8 cellular contexts compared by ENCODE assay signal in the genomic region with DNA sequence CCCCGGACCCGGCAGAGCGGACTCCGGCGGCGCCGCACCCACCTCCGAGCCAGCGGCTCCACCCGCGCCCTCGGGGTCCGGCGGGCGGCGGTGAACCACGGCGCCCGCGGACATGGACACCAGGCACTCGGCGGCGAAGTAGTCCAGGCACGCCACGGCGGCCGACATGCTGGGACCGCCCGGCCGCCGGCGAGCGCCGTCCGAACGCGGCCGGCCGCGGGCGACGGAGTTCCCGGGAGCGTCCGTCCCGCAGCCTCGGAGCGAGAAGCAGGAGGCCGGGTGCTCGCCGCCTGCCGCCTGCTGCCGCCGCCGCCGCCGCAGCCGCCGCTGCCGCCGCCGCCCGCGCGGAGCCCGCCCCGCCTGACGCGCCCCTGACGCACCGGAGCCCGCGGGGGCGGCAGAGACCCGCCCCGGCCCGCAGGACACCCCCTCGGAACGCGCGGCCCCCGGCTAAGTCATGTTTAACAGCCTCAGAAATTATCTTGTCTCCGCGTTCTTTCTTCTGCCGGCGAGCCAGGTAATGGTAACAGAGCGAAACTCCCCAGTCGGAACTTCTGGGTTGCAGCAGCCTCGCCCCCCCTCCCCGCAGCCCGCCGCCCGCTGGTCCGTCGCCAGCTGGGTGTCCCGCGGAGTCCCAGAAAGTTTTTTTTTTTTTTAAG. TPM values are rescaled to one million over a fixed set of nuclear protein-coding genes. Genes with fewer than 3 reads are reported as not detected.
DNase-seq lines count a peak whose midpoint lies in the region; TF ChIP-seq lines count a peak whose summit lies in the region.

A gene (minus strand): TSS at position 342 of the 659 bp plus-strand sequence. CDS start 174 bp downstream, at position 168.

- H3K9me3 Mint-ChIP-seq in dendritic cell treated with granulocyte-macrophage colony-stimulating factor and Interleukin-4, amounts not matched to agents 40 ng/mL and 50 ng/mL, for 4 days: peaks cover 16% of the 10 kb centered on the region
- peaks cover 27% of the 10 kb centered on the region for H3K9me3 Mint-ChIP-seq in mesothelial cell of epicardium

- intact Hi-C loops in dendritic cell treated with granulocyte-macrophage colony-stimulating factor and Interleukin-4, amounts not matched to agents 40 ng/mL and 50 ng/mL, for 4 days (cut with micrococcal nuclease): no loop called here

- peaks cover 0 to 16% (median 11%) of the 10 kb centered on the region in 11 experiments; a peak in 16 of 22 replicates for H3K9me3 ChIP-seq in BLaER1 treated with 17β-estradiol and CSF1 and Interleukin-3, amounts not matched to agents 10 nM and 100 nM (replicated peaks in 1 of 11)
- H3K9me3 ChIP-seq in HAP-1 (no peaks in the 10 kb centered on the region), stomach smooth muscle (ENCODE audit: control insufficient read depth in 2 of 2, low read length in 2 of 2) (peaks cover 35 to 36% of the 10 kb centered on the region in 2 donors)

- peak within 1 kb of the TSS; percentile 73 for H3K4me3 Mint-ChIP-seq in dendritic cell treated with granulocyte-macrophage colony-stimulating factor and Interleukin-4, amounts not matched to agents 40 ng/mL and 50 ng/mL, for 4 days
- peak within 1 kb of the TSS; percentile 77 for H3K4me3 Mint-ChIP-seq in mesothelial cell of epicardium

- peaks cover 0 to 11% (median 8%) of the 10 kb centered on the region in 10 experiments; a peak in 11 of 20 replicates for H3K4me1 ChIP-seq in BLaER1 treated with 17β-estradiol and CSF1 and Interleukin-3, amounts not matched to agents 10 nM and 100 nM
- peaks cover 5% of the 10 kb centered on the region for H3K4me1 ChIP-seq in HAP-1
- no peaks in the 10 kb centered on the region for H3K4me1 ChIP-seq in stomach smooth muscle (ENCODE audit: control insufficient read depth, insufficient read depth, low read length)

- H3K27ac ChIP-seq in BLaER1 treated with 17β-estradiol and CSF1 and Interleukin-3, amounts not matched to agents 10 nM and 100 nM: no peak within 1 kb of the TSS
- H3K27ac ChIP-seq in stomach smooth muscle (ENCODE audit: low read length): no peak within 1 kb of the TSS

- no peaks in the 10 kb centered on the region for H3K36me3 ChIP-seq in BLaER1 treated with 17β-estradiol and CSF1 and Interleukin-3, amounts not matched to agents 10 nM and 100 nM
- no peaks in the 10 kb centered on the region for H3K36me3 ChIP-seq in HAP-1 (replicated peaks)
- H3K36me3 ChIP-seq in stomach smooth muscle (ENCODE audit: control insufficient read depth in 2 of 2, insufficient read depth in 2 of 2, low read length in 2 of 2): no peaks in the 10 kb centered on the region

- peak within 1 kb of the TSS in 8 of 11 experiments; percentile 9 to 55 (median 28); a peak in 7 of 22 replicates for H3K9ac ChIP-seq in BLaER1 treated with 17β-estradiol and CSF1 and Interleukin-3, amounts not matched to agents 10 nM and 100 nM
- H3K9ac ChIP-seq in stomach smooth muscle (ENCODE audit: low read length in 2 of 2): no peak within 1 kb of the TSS

- peak in 1 of 2 experiments; percentile 29 for DNase-seq in HAP-1 (ENCODE audit: low spot score in 2 of 2)
- peak; percentile 18 for DNase-seq in T-helper 9 cell
- peak; percentile 37 to 60 for DNase-seq in mesothelial cell of epicardium (ENCODE audit: low spot score in 2 of 2, unreplicated experiment in 2 of 2)
- DNase-seq in NCI-H774 (lab: John Stamatoyannopoulos, UW): no peak
- DNase-seq in SHP77 (lab: John Stamatoyannopoulos, UW): no peak

- H3K27me3 ChIP-seq in BLaER1 treated with 17β-estradiol and CSF1 and Interleukin-3, amounts not matched to agents 10 nM and 100 nM: peaks cover 59 to 78% (median 70%) of the 10 kb centered on the region in 11 experiments
- H3K27me3 ChIP-seq in HAP-1 (ENCODE audit: low read depth) (peaks cover 73% of the 10 kb centered on the region), stomach smooth muscle (ENCODE audit: control insufficient read depth in 1 of 2, insufficient read depth in 2 of 2, low read length in 2 of 2) (peaks cover 36 to 46% of the 10 kb centered on the region in 2 donors)

- peak within 1 kb of the TSS; percentile 73 to 94 (median 90) for H3K4me2 ChIP-seq in BLaER1 treated with 17β-estradiol and CSF1 and Interleukin-3, amounts not matched to agents 10 nM and 100 nM

- peaks cover 0 to 14% (median 5%) of the 10 kb centered on the region in 11 experiments; a peak in 5 of 22 replicates for H4K20me1 ChIP-seq in BLaER1 treated with 17β-estradiol and CSF1 and Interleukin-3, amounts not matched to agents 10 nM and 100 nM

- no peak for TF ChIP-seq CTCF in mesothelial cell of epicardium (IDR thresholded peaks at IDR 0.05; ENCODE audit: unreplicated experiment)

- peak within 1 kb of the TSS; percentile 50 to 72 (median 62) for H3K4me3 ChIP-seq in BLaER1 treated with 17β-estradiol and CSF1 and Interleukin-3, amounts not matched to agents 10 nM and 100 nM
- H3K4me3 ChIP-seq in HAP-1: peak within 1 kb of the TSS; percentile 26
- H3K4me3 ChIP-seq in stomach smooth muscle (ENCODE audit: low read length in 2 of 2): peak within 1 kb of the TSS; percentile 44 to 52

- H3K27ac Mint-ChIP-seq in dendritic cell treated with granulocyte-macrophage colony-stimulating factor and Interleukin-4, amounts not matched to agents 40 ng/mL and 50 ng/mL, for 4 days: no peak within 1 kb of the TSS
- H3K27ac Mint-ChIP-seq in mesothelial cell of epicardium: peak within 1 kb of the TSS; percentile 90

- in situ Hi-C loops in HAP-1 (cut with MboI; ENCODE audit: low sequenced_read_pairs): no loop called here

- peaks cover 6% of the 10 kb centered on the region for H3K4me1 Mint-ChIP-seq in dendritic cell treated with granulocyte-macrophage colony-stimulating factor and Interleukin-4, amounts not matched to agents 40 ng/mL and 50 ng/mL, for 4 days (ENCODE audit: low read depth)
- peaks cover 4% of the 10 kb centered on the region for H3K4me1 Mint-ChIP-seq in mesothelial cell of epicardium

- peaks cover 73% of the 10 kb centered on the region for H3K27me3 Mint-ChIP-seq in dendritic cell treated with granulocyte-macrophage colony-stimulating factor and Interleukin-4, amounts not matched to agents 40 ng/mL and 50 ng/mL, for 4 days
- H3K27me3 Mint-ChIP-seq in mesothelial cell of epicardium (ENCODE audit: low read depth): peaks cover 86% of the 10 kb centered on the region

- peaks cover 10% of the 10 kb centered on the region for H3K36me3 Mint-ChIP-seq in dendritic cell treated with granulocyte-macrophage colony-stimulating factor and Interleukin-4, amounts not matched to agents 40 ng/mL and 50 ng/mL, for 4 days (ENCODE audit: low read depth)
- H3K36me3 Mint-ChIP-seq in mesothelial cell of epicardium: peaks cover 11% of the 10 kb centered on the region

RNA-seq across cellular contexts. Expression of the gene that starts here (rescaled TPM):
- total RNA-seq in mesothelial cell of epicardium: 0.87 to 1.0 TPM (median 1.0 TPM) in 3 replicates

Comparison
In these comparisons a context has a peak if more than half of its experiments do, and no peak if none do; other contexts are left out.
1. H3K9ac ChIP-seq: peak in BLaER1 treated with 17β-estradiol and CSF1 and Interleukin-3, amounts not matched to agents 10 nM and 100 nM (8 of 11); none in stomach smooth muscle (0 of 2).
2. DNase-seq: peak in T-helper 9 cell (single experiment) and mesothelial cell of epicardium (2 of 2); none in NCI-H774 (single experiment) and SHP77 (0 of 2).
3. Peak in every context shown above with its lines, with median percentiles within 50 percentile points of each other: H3K4me3 ChIP-seq.